In the genomic region with DNA sequence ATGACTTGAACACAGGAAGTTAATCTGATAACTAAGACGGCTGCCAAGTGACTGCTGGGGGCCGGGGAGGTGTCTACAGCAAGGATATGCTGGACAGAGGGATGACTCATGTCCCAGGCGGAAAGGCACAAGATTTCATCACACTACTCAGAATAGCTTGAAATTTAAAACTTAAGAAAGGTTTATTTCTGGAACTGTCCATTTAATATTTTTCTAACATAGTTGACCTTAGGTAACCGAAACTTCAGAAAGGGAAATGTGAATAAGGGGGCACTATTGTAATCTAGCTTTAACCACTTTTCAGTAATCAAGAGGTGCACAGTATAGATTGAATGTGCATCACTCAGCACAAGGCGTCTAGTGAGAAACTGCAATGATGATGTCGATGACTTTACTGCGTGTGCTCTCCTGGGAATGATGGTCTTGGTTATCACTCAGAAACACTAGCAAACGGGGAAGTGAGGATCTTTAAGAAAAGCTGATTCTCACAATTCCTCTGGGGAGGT, we compare ENCODE assay signal across 10 cellular contexts.
DNase-seq lines count a peak whose midpoint lies in the region; ATAC-seq, FAIRE-seq and TF ChIP-seq lines count a peak whose summit lies in the region.
"Had no signal": no experiment of that assay in that cellular context is flagged by ENCODE, and none has a peak within 500 bp of the region (broad histone marks: within the 10 kb centered on the region; RNA-seq: fewer than 3 reads in every experiment).

No MANE protein-coding gene starts in this region.

- no peaks in the 10 kb centered on the region for H3K4me1 ChIP-seq in small intestine (ENCODE audit: control insufficient read depth in 2 of 2, insufficient read depth in 1 of 2, low read depth in 1 of 2, low read length in 1 of 2)

- 61 to 83% (median 74%) methylated on average over 8 of the region's 8 CpGs for WGBS in small intestine, 3 donors

- no peaks in the 10 kb centered on the region for H3K9me3 ChIP-seq in small intestine (ENCODE audit: control insufficient read depth, low read depth)

- H3K4me3 ChIP-seq in fibroblast of pulmonary artery (replicated peaks; ENCODE audit: low read depth, low read length): no peak overlapping the region
- H3K4me3 ChIP-seq in small intestine (ENCODE audit: low read depth in 1 of 2, low read length in 2 of 2): no peak overlapping the region

- intact Hi-C loops in posterior vena cava (cut with DNase I): no loop called here

- no peaks in the 10 kb centered on the region for H3K27me3 ChIP-seq in small intestine (ENCODE audit: control insufficient read depth in 2 of 2, insufficient read depth in 2 of 2, low read length in 2 of 2)

- POLR2A ChIA-PET in RWPE1 (lab: Yijun Ruan, JAX; ENCODE audit: low non-redundant PET): no interaction called here

- H3K27me3 Mint-ChIP-seq in activated naive CD8-positive, alpha-beta T cell treated with anti-CD3 and anti-CD28 coated beads, Interleukin-2, amount 50 U/mL, for 24 hours: peaks cover 7% of the 10 kb centered on the region

- H3K4me1 Mint-ChIP-seq in activated naive CD8-positive, alpha-beta T cell treated with anti-CD3 and anti-CD28 coated beads, Interleukin-2, amount 50 U/mL, for 24 hours: peaks cover 7% of the 10 kb centered on the region
- H3K4me1 Mint-ChIP-seq: activated naive CD4-positive, alpha-beta T cell treated with anti-CD3 and anti-CD28 coated beads, Interleukin-2, amount 50 U/mL, for 24 hours had no signal

- H3K4me3 Mint-ChIP-seq in activated naive CD8-positive, alpha-beta T cell treated with anti-CD3 and anti-CD28 coated beads, Interleukin-2, amount 50 U/mL, for 24 hours: no peak overlapping the region
- H3K4me3 Mint-ChIP-seq: activated naive CD4-positive, alpha-beta T cell treated with anti-CD3 and anti-CD28 coated beads, Interleukin-2, amount 50 U/mL, for 24 hours had no signal

- ATAC-seq in HG03139 (IDR thresholded peaks at IDR 0.05; ENCODE audit: unreplicated experiment): no peak
- no peak for ATAC-seq in activated naive CD8-positive, alpha-beta T cell treated with anti-CD3 and anti-CD28 coated beads, Interleukin-2, amount 50 U/mL, for 24 hours
- ATAC-seq: Panc1 had no signal

- H3K27ac ChIP-seq in RWPE1 (peak overlapping the region; percentile 93), small intestine (ENCODE audit: low read depth in 1 of 2, low read length in 1 of 2) (no peak overlapping the region)

- TF ChIP-seq CTCF in RWPE1 (conservative IDR thresholded peaks at IDR 0.05; ENCODE audit: low read depth) (no peak), fibroblast of pulmonary artery (IDR thresholded peaks at IDR 0.05; ENCODE audit: low read length, missing control alignments) (no peak)

- H3K27ac Mint-ChIP-seq in activated naive CD8-positive, alpha-beta T cell treated with anti-CD3 and anti-CD28 coated beads, Interleukin-2, amount 50 U/mL, for 24 hours: no peak overlapping the region
- H3K27ac Mint-ChIP-seq: activated naive CD4-positive, alpha-beta T cell treated with anti-CD3 and anti-CD28 coated beads, Interleukin-2, amount 50 U/mL, for 24 hours had no signal

- H3K36me3 Mint-ChIP-seq in activated naive CD8-positive, alpha-beta T cell treated with anti-CD3 and anti-CD28 coated beads, Interleukin-2, amount 50 U/mL, for 24 hours (ENCODE audit: low read depth): no peaks in the 10 kb centered on the region

- H3K9me3 Mint-ChIP-seq in activated naive CD8-positive, alpha-beta T cell treated with anti-CD3 and anti-CD28 coated beads, Interleukin-2, amount 50 U/mL, for 24 hours: peaks cover 4% of the 10 kb centered on the region

- FAIRE-seq in small intestine (lab: Jason Lieb, UNC): no peak

- CTCF ChIA-PET in RWPE1 (lab: Yijun Ruan, JAX): no interaction called here

- H3K36me3 ChIP-seq in small intestine (ENCODE audit: control insufficient read depth in 2 of 2, insufficient read depth in 2 of 2, low read length in 2 of 2): no peaks in the 10 kb centered on the region

- DNase-seq in EL (peak; percentile 92), RWPE1 (ENCODE audit: low spot score) (peak; percentile 68), fibroblast of pulmonary artery (ENCODE audit: low read depth) (peak; percentile 96), posterior vena cava (ENCODE audit: low spot score) (peak; percentile 87), NCI-H2081 treated with DMSO at 0.1 percent for 48 hours (lab: John Stamatoyannopoulos, UW) (no peak), small intestine (no peak)
- DNase-seq in activated naive CD8-positive, alpha-beta T cell treated with anti-CD3 and anti-CD28 coated beads, Interleukin-2, amount 50 U/mL, for 24 hours: no peak

Comparison
In these comparisons a context has a peak if more than half of its experiments do, and no peak if none do; other contexts are left out.
1. DNase-seq: peak in EL (single experiment), RWPE1 (single experiment), fibroblast of pulmonary artery (single experiment) and posterior vena cava (single experiment); none in NCI-H2081 treated with DMSO at 0.1 percent for 48 hours (single experiment), small intestine (single experiment) and activated naive CD8-positive, alpha-beta T cell treated with anti-CD3 and anti-CD28 coated beads, Interleukin-2, amount 50 U/mL, for 24 hours (single experiment).